ENCODE assay signal across 32 cellular contexts in genomic region chr15:67603063-67603462, GRCh38.
"Had no signal": no experiment of that assay in that cellular context is flagged by ENCODE, and none has a peak within 500 bp of the region (broad histone marks: within the 10 kb centered on the region; RNA-seq: fewer than 3 reads in every experiment).

No MANE protein-coding gene starts in this region.

- H3K4me2 ChIP-seq: PC-9 had no signal

- DNase-seq: Kasumi-1, KG1, MM.1S, MV-4-11, NCI-H1092, NCI-H1105, NCI-H1417 treated with DMSO at 0.1 percent for 48 hours, NCI-H1436 treated with DMSO at 0.1 percent for 48 hours, NCI-H1694 treated with DMSO at 0.1 percent for 48 hours, NCI-H187 treated with DMSO at 0.1 percent for 48 hours, NCI-H2029, NCI-H2081, NCI-H2171 treated with DMSO at 0.1 percent for 48 hours, NCI-H2227 treated with DMSO at 0.1 percent for 48 hours, NCI-H345, NCI-H446 treated with DMSO at 0.1 percent for 48 hours, NCI-H510A, NCI-H524, NCI-H526, NCI-H69, NCI-H748 treated with DMSO at 0.1 percent for 48 hours, NCI-H82, PC-9, SHP77, SIG-M5 had no signal

- H3K4me3 ChIP-seq: PC-9, SJCRH30, SK-N-MC had no signal

- ATAC-seq: Panc1, Right ventricle myocardium inferior, SK-N-SH treated with all-trans-retinoic acid at 6 μM for 48 hours had no signal

- H3K27ac ChIP-seq: PC-9, RWPE1, SJCRH30 had no signal

- H3K9me3 ChIP-seq: SJCRH30 had no signal

- FAIRE-seq: RCC 7860 had no signal
